ENCODE assay signal across 8 cellular contexts in genomic region chr15:65318870-65319356, GRCh38.
DNase-seq lines count a peak whose midpoint lies in the region; ATAC-seq and TF ChIP-seq lines count a peak whose summit lies in the region.

No MANE protein-coding gene starts in this region.

- no peak for ATAC-seq in GM19023 (IDR thresholded peaks at IDR 0.05; ENCODE audit: unreplicated experiment)

- no peaks in the 10 kb centered on the region for H3K36me3 ChIP-seq in HEK293 (ENCODE audit: control insufficient read depth in 2 of 2, insufficient read depth in 1 of 2, low read length in 2 of 2)

- DNase-seq in COLO829 (ENCODE audit: low spot score) (peak; percentile 66), NCI-H2171 treated with DMSO at 0.1 percent for 48 hours (lab: John Stamatoyannopoulos, UW) (peak; percentile 79), T47D (ENCODE audit: low read depth in 1 of 2, low spot score in 1 of 2) (peak; percentile 82), islet precursor cell (peak; percentile 95)
- DNase-seq in stimulated activated CD4-positive, alpha-beta T cell treated with anti-CD3 and anti-CD28 coated beads, Interleukin-1b, Interleukin-23, amount 100 ng/mL, for 48 hours = peak; percentile 78

- POLR2A ChIA-PET in HEK293 (lab: Yijun Ruan, JAX) = interaction anchor here (0.5 to 1.2 kb wide), 2 partner anchors 44 to 67 kb away, joined by 3 to 5 read pairs; no protein-coding TSS in a partner anchor

- H3K27ac ChIP-seq in HEK293 (ENCODE audit: extremely low read depth, low read depth, low read length) = no peak overlapping the region
- no peak overlapping the region for H3K27ac ChIP-seq in VCaP

- no peak overlapping the region for H3K4me3 ChIP-seq in HEK293 (ENCODE audit: low read depth, low read length)

- H3K9me3 ChIP-seq in HEK293 (ENCODE audit: control insufficient read depth, insufficient read depth, low read depth, low read length) = no peaks in the 10 kb centered on the region

- CTCF ChIA-PET in HEK293 (lab: Yijun Ruan, JAX) = interaction anchor here (0.6 to 16.1 kb wide), 36 partner anchors 10 to 1176 kb away, joined by 3 to 454 read pairs (median 4); partner anchors contain the start of gene IGDCC3

- peak; percentile 98 for TF ChIP-seq CTCF in HEK293 (tag by site-specific recombination; IDR thresholded peaks at IDR 0.05)
- peak; percentile 96 for TF ChIP-seq CTCF in VCaP (conservative IDR thresholded peaks at IDR 0.05)

- no peaks in the 10 kb centered on the region for H3K4me1 ChIP-seq in HEK293 (ENCODE audit: control insufficient read depth, insufficient read depth, low read length)

- in situ Hi-C loops in T47D (cut with HindIII; ENCODE audit: low pct_unique_long_range_greater_than_20kb, low sequenced_read_pairs) = no loop called here

TF ChIP-seq in HEK293, 187 proteins besides CTCF, POLR2A, EP300 and RAD21 (continues in another document):
- TF ChIP-seq, protein P1, sequence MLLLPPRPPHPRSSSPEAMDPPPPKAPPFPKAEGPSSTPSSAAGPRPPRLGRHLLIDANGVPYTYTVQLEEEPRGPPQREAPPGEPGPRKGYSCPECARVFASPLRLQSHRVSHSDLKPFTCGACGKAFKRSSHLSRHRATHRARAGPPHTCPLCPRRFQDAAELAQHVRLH (tag by site-specific recombination; IDR thresholded peaks at IDR 0.05) = no peak; the same call in 1 of the 2 replicates
- 0 out of 2 replicates have a peak, but pooled peaks have one; percentile 29 for TF ChIP-seq ZNF24 (tag by site-specific recombination; IDR thresholded peaks at IDR 0.05)
- peak; percentile 39; the same call in 1 of the 2 replicates for TF ChIP-seq KLF8 (tag by site-specific recombination; IDR thresholded peaks at IDR 0.05)
- TF ChIP-seq ZNF664 (tag by site-specific recombination; IDR thresholded peaks at IDR 0.05) = no peak
- TF ChIP-seq YY1 (tag by site-specific recombination; IDR thresholded peaks at IDR 0.05) = no peak; the same call in 1 of the 2 replicates
- TF ChIP-seq ZNF2 (tag by site-specific recombination; IDR thresholded peaks at IDR 0.05) = peak; percentile 90
- TF ChIP-seq ZNF610 (tag by site-specific recombination; IDR thresholded peaks at IDR 0.05; ENCODE audit: borderline replicate concordance) = 0 out of 2 replicates have a peak, but pooled peaks have one; percentile 15
- TF ChIP-seq ZNF621 (tag by site-specific recombination; IDR thresholded peaks at IDR 0.05) = no peak
- TF ChIP-seq YY2 (tag by site-specific recombination; IDR thresholded peaks at IDR 0.05) = peak; percentile 66
- TF ChIP-seq ZNF10 (tag by site-specific recombination; IDR thresholded peaks at IDR 0.05) = no peak
- peak; percentile 39; the same call in 1 of the 2 replicates for TF ChIP-seq PRDM10 (tag by site-specific recombination; IDR thresholded peaks at IDR 0.05)
- peak; percentile 65 for TF ChIP-seq SP7 (tag by site-specific recombination; IDR thresholded peaks at IDR 0.05)
- peak; percentile 81 for TF ChIP-seq IKZF3 (tag by site-specific recombination; IDR thresholded peaks at IDR 0.05)
- TF ChIP-seq SP2 (tag by site-specific recombination; IDR thresholded peaks at IDR 0.05) = no peak
- no peak for TF ChIP-seq ZNF777 (tag by site-specific recombination; IDR thresholded peaks at IDR 0.05; ENCODE audit: borderline replicate concordance)
- 0 out of 2 replicates have a peak, but pooled peaks have one; percentile 47 for TF ChIP-seq ZNF843 (tag by site-specific recombination; IDR thresholded peaks at IDR 0.05)
- peak; percentile 54; the same call in 1 of the 2 replicates for TF ChIP-seq ZBTB8A (tag by site-specific recombination; IDR thresholded peaks at IDR 0.05)
- no peak for TF ChIP-seq ZFP37 (tag by site-specific recombination; IDR thresholded peaks at IDR 0.05)
- peak; percentile 91 for TF ChIP-seq ZFP69B (tag by site-specific recombination; IDR thresholded peaks at IDR 0.05)
- TF ChIP-seq ZNF558 (tag by site-specific recombination; IDR thresholded peaks at IDR 0.05) = no peak
- TF ChIP-seq ZNF629 (tag by site-specific recombination; IDR thresholded peaks at IDR 0.05) = no peak
- peak; percentile 83 for TF ChIP-seq ZNF324 (tag by site-specific recombination; IDR thresholded peaks at IDR 0.05)
- no peak for TF ChIP-seq ZNF114 (tag by site-specific recombination; IDR thresholded peaks at IDR 0.05)
- TF ChIP-seq ZNF362 (tag by site-specific recombination; IDR thresholded peaks at IDR 0.05) = no peak
- TF ChIP-seq ZNF600 (tag by site-specific recombination; IDR thresholded peaks at IDR 0.05) = peak; percentile 67; the same call in 1 of the 2 replicates
- TF ChIP-seq GLI4 (tag by site-specific recombination; IDR thresholded peaks at IDR 0.05) = peak; percentile 60; the same call in 1 of the 2 replicates
- no peak; the same call in 1 of the 2 replicates for TF ChIP-seq ZBTB44 (tag by site-specific recombination; IDR thresholded peaks at IDR 0.05)
- peak; percentile 84 for TF ChIP-seq ZIC2 (tag by site-specific recombination; IDR thresholded peaks at IDR 0.05)
- TF ChIP-seq, protein P2, sequence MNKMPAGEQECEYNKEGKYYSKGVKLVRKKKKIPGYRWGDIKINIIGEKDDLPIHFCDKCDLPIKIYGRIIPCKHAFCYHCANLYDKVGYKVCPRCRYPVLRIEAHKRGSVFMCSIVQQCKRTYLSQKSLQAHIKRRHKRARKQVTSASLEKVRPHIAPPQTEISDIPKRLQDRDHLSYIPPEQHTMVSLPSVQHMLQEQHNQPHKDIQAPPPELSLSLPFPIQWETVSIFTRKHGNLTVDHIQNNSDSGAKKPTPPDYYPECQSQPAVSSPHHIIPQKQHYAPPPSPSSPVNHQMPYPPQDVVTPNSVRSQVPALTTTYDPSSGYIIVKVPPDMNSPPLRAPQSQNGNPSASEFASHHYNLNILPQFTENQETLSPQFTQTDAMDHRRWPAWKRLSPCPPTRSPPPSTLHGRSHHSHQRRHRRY (tag by site-specific recombination; IDR thresholded peaks at IDR 0.05) = no peak
- TF ChIP-seq ZNF423 (tag by site-specific recombination; IDR thresholded peaks at IDR 0.05) = no peak
